In the genomic region with DNA sequence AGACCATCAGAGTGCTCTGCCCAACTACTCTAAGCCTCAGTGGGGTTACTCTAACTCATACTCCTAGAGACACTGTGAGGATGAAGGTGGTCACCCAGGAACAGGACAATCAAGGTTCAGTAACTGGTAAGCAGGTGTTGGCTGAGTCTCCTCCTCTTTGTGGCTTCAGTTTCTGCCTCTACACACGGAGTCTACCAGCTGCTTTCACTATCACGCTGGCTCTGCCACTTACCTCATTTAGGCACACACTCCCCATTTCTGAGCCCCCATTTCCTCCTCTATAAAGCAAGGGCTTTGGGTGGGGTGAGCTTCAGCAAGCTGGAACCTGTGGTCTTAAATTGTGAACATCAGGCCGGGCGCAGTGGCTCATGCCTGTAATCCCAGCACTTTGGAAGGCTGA, we compare ENCODE assay signal across 10 cellular contexts. TPM values are rescaled to one million over a fixed set of nuclear protein-coding genes. Genes with fewer than 3 reads are reported as not detected.
DNase-seq lines count a peak whose midpoint lies in the region; ATAC-seq and TF ChIP-seq lines count a peak whose summit lies in the region.
"Had no signal": no experiment of that assay in that cellular context is flagged by ENCODE, and none has a peak within 500 bp of the region (broad histone marks: within the 10 kb centered on the region; RNA-seq: fewer than 3 reads in every experiment).

No MANE protein-coding gene starts in this region.

- peaks cover 11 to 53% (median 31%) of the 10 kb centered on the region in 4 donors for H3K4me1 Mint-ChIP-seq in CD4-positive, CD25-positive, alpha-beta regulatory T cell
- H3K4me1 Mint-ChIP-seq in T-helper 2 cell treated with Interferon-gamma antibody and Interleukin-4, amounts not matched to agents 5 μg/mL and 100 μg/mL, for 36 hours (ENCODE audit: low read depth), result peaks cover 41% of the 10 kb centered on the region

- TF ChIP-seq POLR2A in testis (IDR thresholded peaks at IDR 0.05), result no peak

- no peak overlapping the region for H3K27ac ChIP-seq in CD4-positive, CD25-positive, alpha-beta regulatory T cell (ENCODE audit: insufficient read depth, low read length, poor library complexity, severe bottlenecking)
- H3K27ac ChIP-seq in aorta (ENCODE audit: low read depth in 1 of 2, low read length in 2 of 2) (no peak overlapping the region), testis (no peak overlapping the region)

- intact Hi-C loops in aorta (cut with DNase I), result no loop called here
- intact Hi-C loops in testis (cut with DNase I; ENCODE audit: low total_unique reads), result no loop called here

- no peaks in the 10 kb centered on the region for H3K36me3 ChIP-seq in CD4-positive, CD25-positive, alpha-beta regulatory T cell (ENCODE audit: control insufficient read depth, insufficient read depth, low read length)
- H3K36me3 ChIP-seq in aorta (ENCODE audit: control insufficient read depth in 1 of 2, insufficient read depth in 2 of 2, low read length in 1 of 2), result no peaks in the 10 kb centered on the region
- H3K36me3 ChIP-seq in testis (ENCODE audit: low read depth, missing control alignments), result no peaks in the 10 kb centered on the region

- H3K27me3 ChIP-seq in CD4-positive, CD25-positive, alpha-beta regulatory T cell (ENCODE audit: control insufficient read depth, insufficient read depth, low read length), result no peaks in the 10 kb centered on the region
- H3K27me3 ChIP-seq in aorta (ENCODE audit: control insufficient read depth in 1 of 2, insufficient read depth in 2 of 2, low read length in 1 of 2) (no peaks in the 10 kb centered on the region), testis (no peaks in the 10 kb centered on the region)

- H3K9me3 ChIP-seq in CD4-positive, CD25-positive, alpha-beta regulatory T cell (ENCODE audit: control insufficient read depth in 2 of 2, low read length in 2 of 2), result no peaks in the 10 kb centered on the region
- H3K9me3 ChIP-seq in aorta (ENCODE audit: control insufficient read depth, low read length) (no peaks in the 10 kb centered on the region), testis (no peaks in the 10 kb centered on the region)

- H3K27ac Mint-ChIP-seq in CD4-positive, CD25-positive, alpha-beta regulatory T cell, result peak overlapping the region; percentile 17 to 88 (median 87)
- no peak overlapping the region for H3K27ac Mint-ChIP-seq in T-helper 2 cell treated with Interferon-gamma antibody and Interleukin-4, amounts not matched to agents 5 μg/mL and 100 μg/mL, for 36 hours
- H3K27ac Mint-ChIP-seq: CD4-positive, alpha-beta T cell had no signal

- no peaks in the 10 kb centered on the region for H3K9me3 Mint-ChIP-seq in CD4-positive, CD25-positive, alpha-beta regulatory T cell
- no peaks in the 10 kb centered on the region for H3K9me3 Mint-ChIP-seq in T-helper 2 cell treated with Interferon-gamma antibody and Interleukin-4, amounts not matched to agents 5 μg/mL and 100 μg/mL, for 36 hours
- H3K9me3 Mint-ChIP-seq: CD4-positive, alpha-beta T cell had no signal

- peak in 2 of 3 donors; percentile 28 to 82 for DNase-seq in CD4-positive, CD25-positive, alpha-beta regulatory T cell
- DNase-seq in T-helper 2 cell treated with Interferon-gamma antibody and Interleukin-4, amounts not matched to agents 5 μg/mL and 100 μg/mL, for 36 hours (ENCODE audit: low spot score), result no peak
- no peak for DNase-seq in aorta
- DNase-seq in testis, result no peak
- DNase-seq in activated CD4-positive, alpha-beta T cell treated with anti-CD3 and anti-CD28 coated beads, Interleukin-2, amount 50 U/mL, for 48 hours, result no peak
- DNase-seq: CD4-positive, alpha-beta T cell; left cardiac atrium had no signal

- H3K36me3 Mint-ChIP-seq in CD4-positive, CD25-positive, alpha-beta regulatory T cell, result no peaks in the 10 kb centered on the region
- H3K36me3 Mint-ChIP-seq in T-helper 2 cell treated with Interferon-gamma antibody and Interleukin-4, amounts not matched to agents 5 μg/mL and 100 μg/mL, for 36 hours (ENCODE audit: low read depth), result peaks cover 2% of the 10 kb centered on the region

- no peak overlapping the region for H3K4me3 ChIP-seq in CD4-positive, CD25-positive, alpha-beta regulatory T cell (ENCODE audit: low read depth, low read length)
- H3K4me3 ChIP-seq in aorta (ENCODE audit: low read length in 2 of 2), result no peak overlapping the region
- no peak overlapping the region for H3K4me3 ChIP-seq in testis

- 81 to 82% methylated on average over 4 of the region's 4 CpGs for WGBS in aorta, 2 donors
- 82 to 88% methylated on average over 4 of the region's 4 CpGs for WGBS in testis, 2 donors

- H3K27me3 Mint-ChIP-seq in CD4-positive, CD25-positive, alpha-beta regulatory T cell, result no peaks in the 10 kb centered on the region
- H3K27me3 Mint-ChIP-seq in T-helper 2 cell treated with Interferon-gamma antibody and Interleukin-4, amounts not matched to agents 5 μg/mL and 100 μg/mL, for 36 hours (ENCODE audit: low read depth), result peaks cover 3% of the 10 kb centered on the region
- H3K27me3 Mint-ChIP-seq: CD4-positive, alpha-beta T cell had no signal

- TF ChIP-seq CTCF in testis (IDR thresholded peaks at IDR 0.05), result no peak

- ATAC-seq in CD4-positive, CD25-positive, alpha-beta regulatory T cell (ENCODE audit: low read depth in 2 of 2), result peak; percentile 45 to 59
- ATAC-seq in GM18907 (IDR thresholded peaks at IDR 0.05; ENCODE audit: unreplicated experiment), result peak; percentile 68
- peak; percentile 51 for ATAC-seq in HG02870 (IDR thresholded peaks at IDR 0.05; ENCODE audit: unreplicated experiment)
- no peak for ATAC-seq in aorta (ENCODE audit: low FRiP score)
- no peak for ATAC-seq in HG02840 (IDR thresholded peaks at IDR 0.05; ENCODE audit: low FRiP score, unreplicated experiment)
- ATAC-seq: left cardiac atrium had no signal

- H3K4me3 Mint-ChIP-seq in CD4-positive, CD25-positive, alpha-beta regulatory T cell, result peak overlapping the region in 2 of 4 donors; percentile 27 to 58
- peak overlapping the region; percentile 13 for H3K4me3 Mint-ChIP-seq in T-helper 2 cell treated with Interferon-gamma antibody and Interleukin-4, amounts not matched to agents 5 μg/mL and 100 μg/mL, for 36 hours
- H3K4me3 Mint-ChIP-seq: CD4-positive, alpha-beta T cell had no signal

- H3K4me1 ChIP-seq in CD4-positive, CD25-positive, alpha-beta regulatory T cell (ENCODE audit: control insufficient read depth, insufficient read depth, low read length, poor library complexity, severe bottlenecking), result peaks cover 32% of the 10 kb centered on the region
- H3K4me1 ChIP-seq in aorta (ENCODE audit: control insufficient read depth in 1 of 2, insufficient read depth in 2 of 2, low read length in 2 of 2), result no peaks in the 10 kb centered on the region
- no peaks in the 10 kb centered on the region for H3K4me1 ChIP-seq in testis

RNA-seq across cellular contexts. Expression of a gene that starts 7.3 kb away (rescaled TPM):
- 29.8 TPM for total RNA-seq in CD4-positive, CD25-positive, alpha-beta regulatory T cell
- polyA plus RNA-seq in CD4-positive, CD25-positive, alpha-beta regulatory T cell, result 10 to 100 TPM in 2 of 4 donors, 1 to 10 TPM in 2; 9.0 to 11.7 (median 9.8) TPM
- total RNA-seq in aorta (10 to 100 TPM in 1 of 2 donors, 1 to 10 TPM in 1; 9.8 to 21.1 TPM), testis (10 to 100 TPM; 38.0 to 59.4 TPM)
- polyA plus RNA-seq in aorta (10 to 100 TPM in 1 of 2 donors, 1 to 10 TPM in 1; 4.3 to 14.6 TPM), testis (ENCODE audit: insufficient read depth, low read depth, low replicate concordance) (23.2 TPM)

RNA-seq across cellular contexts. Expression of a gene that starts 12.4 kb away (rescaled TPM):
- total RNA-seq in CD4-positive, CD25-positive, alpha-beta regulatory T cell, result 31.1 TPM
- polyA plus RNA-seq in CD4-positive, CD25-positive, alpha-beta regulatory T cell, result 10 to 100 TPM; 36.1 to 48.9 (median 38.4) TPM
- total RNA-seq in aorta (10 to 100 TPM; 38.4 to 38.6 TPM), testis (10 to 100 TPM; 20.0 to 23.1 TPM)
- polyA plus RNA-seq in aorta (10 to 100 TPM; 25.4 to 31.7 TPM), testis (ENCODE audit: insufficient read depth, low read depth, low replicate concordance) (27.1 TPM)

RNA-seq across cellular contexts. Expression of a gene that starts 59.5 kb away (rescaled TPM):
- not detected for total RNA-seq in CD4-positive, CD25-positive, alpha-beta regulatory T cell
- not detected for polyA plus RNA-seq in CD4-positive, CD25-positive, alpha-beta regulatory T cell
- total RNA-seq in aorta (1 to 10 TPM; 2.5 to 3.9 TPM), testis (1 to 10 TPM; 1.3 to 3.0 TPM)
- polyA plus RNA-seq in aorta (1 to 10 TPM in 1 of 2 donors, under 1 TPM in 1; 0.08 to 1.3 TPM), testis (ENCODE audit: insufficient read depth, low read depth, low replicate concordance) (2.2 TPM)
- total RNA-seq: CD4-positive, alpha-beta T cell had no signal

Comparison
In these comparisons a context has a peak if more than half of its experiments do, and no peak if none do; other contexts are left out.
1. ATAC-seq: peak in CD4-positive, CD25-positive, alpha-beta regulatory T cell (2 of 2), GM18907 (single experiment) and HG02870 (single experiment); none in aorta (single experiment) and HG02840 (single experiment).
2. DNase-seq: peak in CD4-positive, CD25-positive, alpha-beta regulatory T cell (2 of 3); none in T-helper 2 cell treated with Interferon-gamma antibody and Interleukin-4, amounts not matched to agents 5 μg/mL and 100 μg/mL, for 36 hours (single experiment), aorta (0 of 2), testis (single experiment) and activated CD4-positive, alpha-beta T cell treated with anti-CD3 and anti-CD28 coated beads, Interleukin-2, amount 50 U/mL, for 48 hours (0 of 2).